ENCODE assay signal across 6 cellular contexts in the genomic region with DNA sequence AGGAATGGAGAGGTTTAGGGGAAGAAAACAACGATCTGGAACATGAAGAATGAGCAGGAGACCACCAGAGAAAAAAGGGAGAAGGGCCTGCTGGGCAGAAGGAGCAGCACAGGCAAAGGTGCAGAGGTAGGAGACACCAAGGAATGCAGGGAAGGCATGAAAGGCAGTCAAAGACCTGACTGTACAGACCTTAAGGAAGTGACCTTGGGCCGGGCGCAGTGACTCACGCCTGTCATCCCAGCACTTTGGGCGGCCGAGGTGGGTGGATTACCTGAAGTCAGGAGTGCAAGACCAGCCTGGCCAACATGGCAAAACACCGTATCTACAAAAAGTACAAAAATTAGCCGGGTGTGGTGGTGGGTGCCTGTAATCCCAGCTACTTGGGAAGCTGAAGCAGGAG.
"Had no signal": no experiment of that assay in that cellular context is flagged by ENCODE, and none has a peak within 500 bp of the region (broad histone marks: within the 10 kb centered on the region; RNA-seq: fewer than 3 reads in every experiment).

No MANE protein-coding gene starts in this region.

- H3K4me3 Mint-ChIP-seq: GM23338, H9, IgD-negative memory B cell had no signal

- H3K36me3 Mint-ChIP-seq: IgD-negative memory B cell had no signal

- H3K4me1 Mint-ChIP-seq: GM23338 had no signal

- H3K27ac ChIP-seq: HL-60 had no signal

- H3K4me3 ChIP-seq: GM23338 had no signal

- ATAC-seq: GM23338, HepG2 had no signal

- H3K27ac Mint-ChIP-seq: GM23338, IgD-negative memory B cell had no signal

- H3K9me3 Mint-ChIP-seq: GM23338, H9 had no signal

- DNase-seq: H9, HCEC 1CT had no signal
